9 cellular contexts compared by ENCODE assay signal in genomic region chr12:49061157-49061650, GRCh38. TPM values are rescaled to one million over a fixed set of nuclear protein-coding genes. Genes with fewer than 3 reads are reported as not detected.
DNase-seq lines count a peak whose midpoint lies in the region; ATAC-seq and TF ChIP-seq lines count a peak whose summit lies in the region.
"Had no signal": no experiment of that assay in that cellular context is flagged by ENCODE, and none has a peak within 500 bp of the region (broad histone marks: within the 10 kb centered on the region; RNA-seq: fewer than 3 reads in every experiment).

No MANE protein-coding gene starts in this region.

- H3K4me3 ChIP-seq in RWPE2 (ENCODE audit: severe bottlenecking), result peak overlapping the region; percentile 77
- H3K4me3 ChIP-seq in fibroblast of pulmonary artery (replicated peaks; ENCODE audit: low read depth, low read length), result peak overlapping the region; percentile 87
- H3K4me3 ChIP-seq in sigmoid colon, result peak overlapping the region; percentile 87 to 100 (median 98)

- peaks cover 11% of the 10 kb centered on the region for H3K36me3 ChIP-seq in RWPE2 (ENCODE audit: low read depth)
- H3K36me3 ChIP-seq in sigmoid colon, result no peaks in the 10 kb centered on the region

- intact Hi-C loops in sigmoid colon (cut with DNase I), result loop anchor here (1.0 to 5.0 kb wide), 2 partner anchors 126 to 175 kb away; partner anchors contain the start of gene TUBA1A

- DNase-seq in RWPE2 (ENCODE audit: low spot score), result no peak
- DNase-seq in fibroblast of pulmonary artery (ENCODE audit: low read depth), result no peak
- DNase-seq in sigmoid colon, result no peak
- no peak for DNase-seq in glomerular visceral epithelial cell (ENCODE audit: extremely low spot score)
- DNase-seq in stimulated activated CD4-positive, alpha-beta T cell treated with anti-CD3 and anti-CD28 coated beads, Interleukin-12 subunit alpha, Interleukin-12 subunit beta, amount 100 ng/mL, for 4 hours, result no peak
- no peak for DNase-seq in cerebellar cortex (ENCODE audit: low spot score)
- DNase-seq in stimulated activated CD4-positive, alpha-beta T cell treated with anti-CD3 and anti-CD28 coated beads, Interleukin-2, amount 100 ng/mL, for 24 hours, result no peak

- H3K27ac ChIP-seq in RWPE2 (ENCODE audit: poor library complexity, severe bottlenecking), result peak overlapping the region; percentile 65
- peak overlapping the region; percentile 94 to 99 (median 96) for H3K27ac ChIP-seq in sigmoid colon

- TF ChIP-seq POLR2A in sigmoid colon (IDR thresholded peaks at IDR 0.05), result no peak

- TF ChIP-seq CTCF in RWPE2 (IDR thresholded peaks at IDR 0.05; ENCODE audit: poor library complexity, severe bottlenecking) (no peak), fibroblast of pulmonary artery (IDR thresholded peaks at IDR 0.05; ENCODE audit: low read length, missing control alignments) (no peak), sigmoid colon (IDR thresholded peaks at IDR 0.05) (no peak)

- ATAC-seq in GM19395 (IDR thresholded peaks at IDR 0.05; ENCODE audit: unreplicated experiment), result peak; percentile 5
- ATAC-seq in RWPE2 (ENCODE audit: low read depth), result no peak

- H3K4me1 ChIP-seq in RWPE2 (ENCODE audit: insufficient read depth, poor library complexity, severe bottlenecking) (peaks cover 11% of the 10 kb centered on the region), sigmoid colon (peaks cover 0 to 44% (median 35%) of the 10 kb centered on the region in 4 donors)

- WGBS in sigmoid colon, 2 donors, result 4 to 11% methylated on average over 16 of the region's 16 CpGs

- H3K27me3 ChIP-seq in RWPE2 (ENCODE audit: insufficient read depth, poor library complexity, severe bottlenecking) (no peaks in the 10 kb centered on the region), sigmoid colon (no peaks in the 10 kb centered on the region)

- no peak for TF ChIP-seq EP300 in sigmoid colon (IDR thresholded peaks at IDR 0.05)

- no peaks in the 10 kb centered on the region for H3K9me3 ChIP-seq in RWPE2 (ENCODE audit: severe bottlenecking)
- no peaks in the 10 kb centered on the region for H3K9me3 ChIP-seq in sigmoid colon

RNA-seq across cellular contexts. Expression of gene KMT2D, which starts 0.6 kb away (rescaled TPM):
- total RNA-seq in sigmoid colon, result 10 to 100 TPM; 18.2 to 52.9 (median 30.6) TPM
- 10 to 100 TPM in 2 of 3 donors, 1 to 10 TPM in 1; 1.8 to 61.8 (median 10.2) TPM for polyA plus RNA-seq in sigmoid colon

RNA-seq across cellular contexts. Expression of gene RHEBL1, which starts 8.6 kb away (rescaled TPM):
- total RNA-seq in sigmoid colon, result under 1 TPM in 1 of 4 donors, not detected in 3; 0.36 TPM
- 1 to 10 TPM in 1 of 3 donors, not detected in 2; 2.2 TPM for polyA plus RNA-seq in sigmoid colon

RNA-seq across cellular contexts. Expression of gene DHH, which starts 33.4 kb away (rescaled TPM):
- total RNA-seq in sigmoid colon, result under 1 TPM in 2 of 4 donors, not detected in 2; 0.14 to 0.83 TPM
- polyA plus RNA-seq in sigmoid colon, result under 1 TPM in 1 of 3 donors, not detected in 2; 0.63 TPM
- total RNA-seq: M059J had no signal

RNA-seq across cellular contexts. Expression of gene PRKAG1, which starts 42.6 kb away (rescaled TPM):
- 10 to 100 TPM; 49.6 to 71.3 (median 60.0) TPM for total RNA-seq in sigmoid colon
- 10 to 100 TPM; 48.6 to 71.2 (median 61.3) TPM for polyA plus RNA-seq in sigmoid colon

RNA-seq across cellular contexts. Expression of gene LMBR1L, which starts 49.4 kb away (rescaled TPM):
- 10 to 100 TPM; 34.6 to 82.3 (median 51.5) TPM for total RNA-seq in sigmoid colon
- 10 to 100 TPM in 2 of 3 donors, 1 to 10 TPM in 1; 7.8 to 41.4 (median 10.2) TPM for polyA plus RNA-seq in sigmoid colon
